ENCODE assay signal across 10 cellular contexts in the genomic region with DNA sequence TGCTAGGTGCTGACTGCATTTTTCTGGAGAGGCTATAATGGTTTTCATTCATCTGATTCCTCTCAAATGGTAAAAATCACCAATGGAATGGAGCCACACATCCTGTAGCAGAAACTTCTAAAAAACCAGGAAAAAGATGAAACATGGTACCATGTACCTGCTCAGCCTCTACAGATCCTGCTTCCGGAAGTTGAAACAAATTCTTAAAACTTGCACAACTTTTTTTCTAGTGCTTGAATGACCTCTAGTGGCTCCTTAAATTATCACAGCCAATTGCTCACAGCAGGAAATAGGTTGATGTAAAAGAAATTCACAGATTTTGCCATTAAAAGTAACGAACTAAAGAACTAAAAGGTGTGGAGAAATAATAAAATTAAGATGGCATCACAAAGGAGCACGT. TPM values are rescaled to one million over a fixed set of nuclear protein-coding genes. Genes with fewer than 3 reads are reported as not detected.
DNase-seq lines count a peak whose midpoint lies in the region; ATAC-seq, FAIRE-seq and TF ChIP-seq lines count a peak whose summit lies in the region.
"Not testable (repeated sequence)": the region's sequence is repeated elsewhere in the genome, so short reads cannot be mapped to it uniquely, and the experiment has no call there.
"Had no signal": no experiment of that assay in that cellular context is flagged by ENCODE, and none has a peak within 500 bp of the region (broad histone marks: within the 10 kb centered on the region; RNA-seq: fewer than 3 reads in every experiment).

No MANE protein-coding gene starts in this region.

- DNase-seq in AG10803 (ENCODE audit: low read depth); RCC 7860 (ENCODE audit: low spot score); esophagus muscularis mucosa (ENCODE audit: extremely low spot score); left lung; neural crest cell (ENCODE audit: low read depth, low spot score); type B pancreatic cell (ENCODE audit: extremely low spot score, unreplicated experiment): not testable (repeated sequence)
- peak in 1 of 4 donors; percentile 2 for DNase-seq in body of pancreas

- not testable (repeated sequence) for H3K36me3 Mint-ChIP-seq in neural crest cell (ENCODE audit: low read depth); type B pancreatic cell

- not testable (repeated sequence) for H3K36me3 ChIP-seq in body of pancreas (replicated peaks in 1 of 2; ENCODE audit: insufficient read depth in 1 of 2, low read depth in 2 of 2); esophagus muscularis mucosa; left lung

- not testable (repeated sequence) for H3K27ac Mint-ChIP-seq in neural crest cell (ENCODE audit: unreplicated experiment); type B pancreatic cell

- H3K9me3 Mint-ChIP-seq in neural crest cell, type B pancreatic cell: not testable (repeated sequence)

- H3K27ac ChIP-seq in body of pancreas; esophagus muscularis mucosa (replicated peaks in 1 of 4); left lung: not testable (repeated sequence)

- TF ChIP-seq EP300 in esophagus muscularis mucosa (IDR thresholded peaks at IDR 0.05): not testable (repeated sequence)

- not testable (repeated sequence) for H3K4me3 ChIP-seq in AG10803 (ENCODE audit: low read length); body of pancreas; esophagus muscularis mucosa; left lung

- TF ChIP-seq POLR2A in body of pancreas (IDR thresholded peaks at IDR 0.05); esophagus muscularis mucosa (IDR thresholded peaks at IDR 0.05; ENCODE audit: low read depth): not testable (repeated sequence)

- H3K4me3 Mint-ChIP-seq in neural crest cell, type B pancreatic cell: not testable (repeated sequence)

- WGBS in body of pancreas, 2 donors: 0% methylated on average over 2 of the region's 3 CpGs
- 5% methylated on average over 2 of the region's 3 CpGs for WGBS in esophagus muscularis mucosa

- H3K9me3 ChIP-seq in body of pancreas, esophagus muscularis mucosa, left lung: not testable (repeated sequence)

- H3K27me3 Mint-ChIP-seq in neural crest cell (ENCODE audit: low read depth); type B pancreatic cell: not testable (repeated sequence)

- peak; percentile 91 for FAIRE-seq in RCC 7860 (lab: Jason Lieb, UNC)

- H3K4me1 ChIP-seq in body of pancreas, esophagus muscularis mucosa, left lung: not testable (repeated sequence)

- H3K4me1 Mint-ChIP-seq in neural crest cell; type B pancreatic cell (ENCODE audit: unreplicated experiment): not testable (repeated sequence)

- ATAC-seq in body of pancreas (peak; percentile 33), left lung (peak; percentile 23)

- peak; percentile 32 for TF ChIP-seq CTCF in AG10803 (conservative IDR thresholded peaks at IDR 0.05; ENCODE audit: low read length)
- peak; percentile 21 for TF ChIP-seq CTCF in GM12873 (IDR thresholded peaks at IDR 0.05; ENCODE audit: insufficient read depth, low read depth, low read length, missing control alignments)
- peak in 3 of 7 experiments; percentile 9 to 46 (median 21) for TF ChIP-seq CTCF in body of pancreas (IDR thresholded peaks at IDR 0.05)
- TF ChIP-seq CTCF in esophagus muscularis mucosa (IDR thresholded peaks at IDR 0.05): peak in 2 of 3 experiments; percentile 30 to 34
- peak in 1 of 2 donors; percentile 12 for TF ChIP-seq CTCF in left lung (IDR thresholded peaks at IDR 0.05)
- TF ChIP-seq CTCF in neural crest cell (conservative IDR thresholded peaks at IDR 0.05): peak; percentile 54
- TF ChIP-seq CTCF in type B pancreatic cell (conservative IDR thresholded peaks at IDR 0.05): peak; percentile 62

- not testable (repeated sequence) for H3K27me3 ChIP-seq in body of pancreas, esophagus muscularis mucosa, left lung

- intact Hi-C loops in body of pancreas (cut with DNase I); esophagus muscularis mucosa (cut with DNase I); left lung (cut with DNase I): not testable (repeated sequence)

RNA-seq across cellular contexts. Expression of a gene that starts 4.8 kb away (rescaled TPM):
- under 1 TPM in 1 of 2 donors, not detected in 1; 0.78 TPM for total RNA-seq in body of pancreas
- total RNA-seq in esophagus muscularis mucosa: under 1 TPM in 1 of 4 donors, not detected in 3; 0.26 TPM
- 1 to 10 TPM in 1 of 2 donors, under 1 TPM in 1; 0.90 to 1.4 TPM for total RNA-seq in left lung
- total RNA-seq in neural crest cell: 1.6 and 1.8 TPM in 2 replicates
- total RNA-seq in type B pancreatic cell (ENCODE audit: low replicate concordance): 0.77 TPM in 1 of 2 replicates, not detected in the other
- total RNA-seq: right atrium auricular region had no signal

RNA-seq across cellular contexts. Expression of a gene that starts 47.5 kb away (rescaled TPM):
- total RNA-seq in body of pancreas (not detected), esophagus muscularis mucosa (under 1 TPM in 2 of 4 donors, not detected in 2; 0.33 to 0.39 TPM), left lung (1 to 10 TPM; 1.2 to 1.4 TPM), neural crest cell (0.45 TPM in 1 of 2 replicates, not detected in the other), type B pancreatic cell (ENCODE audit: low replicate concordance) (0.79 and 1.6 TPM in 2 replicates)
- total RNA-seq: glomerular endothelial cell, right atrium auricular region had no signal
